6 cellular contexts compared by ENCODE assay signal in genomic region chr3:148786159-148786558, GRCh38. TPM values are rescaled to one million over a fixed set of nuclear protein-coding genes. Genes with fewer than 3 reads are reported as not detected.
"Had no signal": no experiment of that assay in that cellular context is flagged by ENCODE, and none has a peak within 500 bp of the region (broad histone marks: within the 10 kb centered on the region; RNA-seq: fewer than 3 reads in every experiment).

No MANE protein-coding gene starts in this region.

RNA-seq across cellular contexts. Expression of gene CPB1, which starts 41.5 kb away (rescaled TPM):
- total RNA-seq: GM23248, GM23338, H1, H4, H9, HFFc6 had no signal
